In the genomic region with DNA sequence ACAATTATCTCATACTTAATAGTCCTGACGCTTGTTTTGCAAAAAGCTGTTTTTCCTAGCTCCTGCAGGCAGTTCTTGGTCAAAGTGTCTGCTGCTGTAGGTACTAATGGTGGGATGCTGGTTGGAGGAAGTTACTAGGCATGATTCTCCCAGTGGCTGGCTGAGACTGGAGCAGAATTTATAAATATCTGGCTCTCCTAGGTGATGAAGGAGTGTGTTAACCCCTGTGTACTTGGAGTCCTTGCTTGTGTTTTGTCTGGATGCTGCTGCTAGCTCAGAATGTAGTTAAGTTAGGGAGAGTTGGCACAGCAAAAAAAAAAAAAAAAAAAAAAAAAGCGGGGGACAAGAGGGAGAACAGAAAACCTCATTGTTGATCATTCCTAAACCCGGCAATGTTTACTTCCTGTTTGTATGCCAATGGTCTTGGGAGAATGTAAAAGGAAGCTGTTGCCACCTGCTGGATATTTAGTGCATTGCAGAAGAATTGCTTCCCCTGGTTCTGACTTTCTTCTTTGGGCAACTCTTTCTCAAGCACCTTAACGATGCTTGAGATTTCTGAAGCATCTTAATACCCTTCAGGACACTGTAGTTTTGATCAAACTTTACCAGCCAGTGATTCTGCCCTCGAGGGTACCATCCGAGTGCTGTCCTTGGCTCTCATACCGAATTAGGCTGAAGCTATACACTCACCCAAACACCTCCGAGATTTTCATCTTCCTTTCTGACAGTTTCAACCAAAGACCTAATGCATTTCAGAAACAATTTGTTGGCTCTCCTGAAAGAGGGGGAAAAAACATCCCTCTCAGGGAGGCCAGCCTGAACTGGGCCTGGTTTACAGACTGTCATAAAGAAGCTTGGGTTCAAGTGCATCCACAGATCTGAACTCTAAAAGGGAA, we compare ENCODE assay signal across 8 cellular contexts.
DNase-seq lines count a peak whose midpoint lies in the region; ATAC-seq, FAIRE-seq and TF ChIP-seq lines count a peak whose summit lies in the region.

No MANE protein-coding gene starts in this region.

- H3K36me3 ChIP-seq in MG63 = no peaks in the 10 kb centered on the region
- H3K36me3 ChIP-seq in SJSA1 = peaks cover 36% of the 10 kb centered on the region
- no peaks in the 10 kb centered on the region for H3K36me3 ChIP-seq in kidney (ENCODE audit: control insufficient read depth in 1 of 2, insufficient read depth in 2 of 2, low read length in 2 of 2)

- ATAC-seq in HG02571 (IDR thresholded peaks at IDR 0.05; ENCODE audit: unreplicated experiment) = peak; percentile 91

- TF ChIP-seq CTCF in AG10803 (conservative IDR thresholded peaks at IDR 0.05; ENCODE audit: low read length) (peak; percentile 92), GM12874 (IDR thresholded peaks at IDR 0.05; ENCODE audit: insufficient read depth, low read depth, low read length) (peak; percentile 81), kidney (IDR thresholded peaks at IDR 0.05; ENCODE audit: borderline replicate concordance, extremely low read depth, insufficient read depth) (peak; percentile 96)

- intact Hi-C loops in kidney (cut with DNase I) = loop anchor here (10.0 kb wide), 1 partner anchor 495 kb away; no protein-coding TSS in a partner anchor

- H3K4me1 ChIP-seq in SJSA1 (replicated peaks) (peaks cover 3% of the 10 kb centered on the region), kidney (ENCODE audit: control insufficient read depth in 1 of 2, insufficient read depth in 1 of 2, low read depth in 1 of 2, low read length in 2 of 2) (peaks cover 0 to 3% of the 10 kb centered on the region in 2 donors)

- DNase-seq in AG10803 (ENCODE audit: low read depth) (peak; percentile 84), MG63 (peak; percentile 20), SJSA1 (ENCODE audit: low read depth in 1 of 2, low spot score in 2 of 2) (peak; percentile 63 to 85), cerebellar cortex (ENCODE audit: low spot score) (peak; percentile 92), kidney (no peak)
- peak; percentile 5 for DNase-seq in stimulated activated CD8-positive, alpha-beta memory T cell treated with anti-CD3 and anti-CD28 coated beads, Interleukin-7, amount 100 ng/mL, for 24 hours (ENCODE audit: low read depth)

- no peak overlapping the region for H3K9ac ChIP-seq in kidney (ENCODE audit: low read length in 2 of 2)

- H3K27me3 ChIP-seq in MG63 (no peaks in the 10 kb centered on the region), SJSA1 (replicated peaks) (no peaks in the 10 kb centered on the region)

- FAIRE-seq in kidney (lab: Jason Lieb, UNC) = peak; percentile 83

- H3K4me3 ChIP-seq in AG10803 (ENCODE audit: low read length) (no peak overlapping the region), MG63 (no peak overlapping the region), SJSA1 (no peak overlapping the region), kidney (ENCODE audit: low read length in 2 of 2) (peak overlapping the region; percentile 29 to 36)

- no peaks in the 10 kb centered on the region for H3K9me3 ChIP-seq in MG63
- no peaks in the 10 kb centered on the region; the same call in 1 of the 2 replicates for H3K9me3 ChIP-seq in SJSA1 (replicated peaks)
- no peaks in the 10 kb centered on the region for H3K9me3 ChIP-seq in kidney (ENCODE audit: control insufficient read depth in 1 of 2, low read length in 2 of 2)

- H3K27ac ChIP-seq in SJSA1 (peak overlapping the region; percentile 26), kidney (ENCODE audit: low read depth in 2 of 2, low read length in 2 of 2) (no peak overlapping the region)

Comparison
In these comparisons a context has a peak if more than half of its experiments do, and no peak if none do; other contexts are left out.
1. H3K4me3 ChIP-seq: peak in kidney (2 of 2); none in AG10803 (single experiment), MG63 (single experiment) and SJSA1 (single experiment).
2. Peak in every context shown above with its lines, with median percentiles within 50 percentile points of each other: CTCF ChIP-seq.